Comparison of ENCODE assay signal across 19 cellular contexts in the genomic region with DNA sequence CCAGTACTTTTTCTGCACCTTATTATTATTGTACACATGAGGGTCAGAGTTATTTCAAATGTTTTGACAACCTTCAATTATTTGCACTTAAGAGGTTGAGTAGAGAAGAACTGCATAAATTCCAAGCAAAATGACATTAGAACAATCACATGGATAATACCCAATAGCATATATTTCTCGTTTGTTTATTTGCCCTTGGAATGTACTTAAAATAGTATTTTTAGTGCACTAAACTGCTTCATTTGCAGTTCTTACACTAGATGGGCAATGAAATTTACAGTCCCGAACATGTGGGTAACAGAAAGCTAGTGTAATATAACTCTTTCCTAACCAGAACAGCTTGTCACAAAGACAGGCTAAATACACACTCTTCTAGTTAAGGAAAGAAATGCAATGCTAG.
DNase-seq lines count a peak whose midpoint lies in the region; ATAC-seq and TF ChIP-seq lines count a peak whose summit lies in the region.
"Had no signal": no experiment of that assay in that cellular context is flagged by ENCODE, and none has a peak within 500 bp of the region (broad histone marks: within the 10 kb centered on the region; RNA-seq: fewer than 3 reads in every experiment).

No MANE protein-coding gene starts in this region.

- no peaks in the 10 kb centered on the region for H3K9me3 ChIP-seq in HEK293 (ENCODE audit: control insufficient read depth, insufficient read depth, low read depth, low read length)
- H3K9me3 ChIP-seq in smooth muscle cell (replicated peaks; ENCODE audit: low read depth): no peaks in the 10 kb centered on the region
- H3K9me3 ChIP-seq: Caco-2, HAP-1, Peyer's patch had no signal

- H4K20me1 ChIP-seq in smooth muscle cell (ENCODE audit: low read depth): peaks cover 5% of the 10 kb centered on the region

- H3F3A ChIP-seq in smooth muscle cell (ENCODE audit: low read depth): peaks cover 12% of the 10 kb centered on the region

- TF ChIP-seq CTCF in HEK293 (tag by site-specific recombination; IDR thresholded peaks at IDR 0.05) (no peak), choroid plexus epithelial cell (conservative IDR thresholded peaks at IDR 0.05; ENCODE audit: low read depth, low read length) (no peak), smooth muscle cell (IDR thresholded peaks at IDR 0.05; ENCODE audit: borderline replicate concordance, insufficient read depth, poor library complexity, severe bottlenecking) (no peak)

- no peak overlapping the region for H3K4me2 ChIP-seq in smooth muscle cell

- CTCF ChIA-PET in HEK293 (lab: Yijun Ruan, JAX): interaction anchor here (0.5 kb wide), 1 partner anchor 56 kb away, joined by 6 read pairs; no protein-coding TSS in a partner anchor

- H3K4me1 Mint-ChIP-seq in activated naive CD8-positive, alpha-beta T cell treated with anti-CD3 and anti-CD28 coated beads, Interleukin-2, amount 50 U/mL, for 24 hours: peaks cover 27% of the 10 kb centered on the region
- H3K4me1 Mint-ChIP-seq in activated naive CD8-positive, alpha-beta T cell treated with anti-CD3 and anti-CD28 coated beads for 36 hours: peaks cover 35% of the 10 kb centered on the region

- no peak for DNase-seq in activated naive CD8-positive, alpha-beta T cell treated with anti-CD3 and anti-CD28 coated beads, Interleukin-2, amount 50 U/mL, for 24 hours
- DNase-seq in activated naive CD8-positive, alpha-beta T cell treated with anti-CD3 and anti-CD28 coated beads for 36 hours: no peak
- DNase-seq in choroid plexus epithelial cell (ENCODE audit: low read depth) (peak; percentile 43), smooth muscle cell (lab: John Stamatoyannopoulos, UW; ENCODE audit: unreplicated experiment) (no peak), NCI-H446 (lab: John Stamatoyannopoulos, UW) (no peak), anterior cingulate cortex (lab: John Stamatoyannopoulos, UW) (no peak)
- DNase-seq: C1 segment of cervical spinal cord, Caco-2, NCI-H1436, NCI-H2029, NCI-H524, Peyer's patch had no signal

- peaks cover 11% of the 10 kb centered on the region for H3K4me1 ChIP-seq in HEK293 (ENCODE audit: control insufficient read depth, insufficient read depth, low read length)
- H3K4me1 ChIP-seq in smooth muscle cell (ENCODE audit: low read depth): peaks cover 17% of the 10 kb centered on the region

- H3K27me3 Mint-ChIP-seq in activated naive CD8-positive, alpha-beta T cell treated with anti-CD3 and anti-CD28 coated beads, Interleukin-2, amount 50 U/mL, for 24 hours: no peaks in the 10 kb centered on the region
- H3K27me3 Mint-ChIP-seq in activated naive CD8-positive, alpha-beta T cell treated with anti-CD3 and anti-CD28 coated beads for 36 hours: no peaks in the 10 kb centered on the region
- H3K27me3 Mint-ChIP-seq: IgD-negative memory B cell had no signal

- H3K9ac ChIP-seq in smooth muscle cell (ENCODE audit: low read depth): no peak overlapping the region

- 28% methylated on average over 2 of the region's 2 CpGs for WGBS in smooth muscle cell (ENCODE audit: low lambda C conversion rate)

- H2AFZ ChIP-seq in smooth muscle cell (ENCODE audit: low read depth): no peak overlapping the region

- no peak for ATAC-seq in activated naive CD8-positive, alpha-beta T cell treated with anti-CD3 and anti-CD28 coated beads, Interleukin-2, amount 50 U/mL, for 24 hours
- no peak for ATAC-seq in GM21619 (IDR thresholded peaks at IDR 0.05; ENCODE audit: unreplicated experiment)
- ATAC-seq: Right ventricle myocardium inferior had no signal

- no peak overlapping the region for H3K4me3 Mint-ChIP-seq in activated naive CD8-positive, alpha-beta T cell treated with anti-CD3 and anti-CD28 coated beads, Interleukin-2, amount 50 U/mL, for 24 hours
- H3K4me3 Mint-ChIP-seq in activated naive CD8-positive, alpha-beta T cell treated with anti-CD3 and anti-CD28 coated beads for 36 hours: no peak overlapping the region
- H3K4me3 Mint-ChIP-seq: IgD-negative memory B cell had no signal

- H3K27ac Mint-ChIP-seq in activated naive CD8-positive, alpha-beta T cell treated with anti-CD3 and anti-CD28 coated beads, Interleukin-2, amount 50 U/mL, for 24 hours: peak overlapping the region; percentile 60
- H3K27ac Mint-ChIP-seq in activated naive CD8-positive, alpha-beta T cell treated with anti-CD3 and anti-CD28 coated beads for 36 hours: no peak overlapping the region
- H3K27ac Mint-ChIP-seq: IgD-negative memory B cell had no signal

- no peaks in the 10 kb centered on the region for H3K79me2 ChIP-seq in smooth muscle cell (ENCODE audit: low read depth)

- peaks cover 4% of the 10 kb centered on the region for H3K27me3 ChIP-seq in smooth muscle cell (ENCODE audit: low read depth)
- H3K27me3 ChIP-seq: Peyer's patch had no signal

- peaks cover 20% of the 10 kb centered on the region for H3K36me3 Mint-ChIP-seq in activated naive CD8-positive, alpha-beta T cell treated with anti-CD3 and anti-CD28 coated beads, Interleukin-2, amount 50 U/mL, for 24 hours (ENCODE audit: low read depth)
- peaks cover 9% of the 10 kb centered on the region for H3K36me3 Mint-ChIP-seq in activated naive CD8-positive, alpha-beta T cell treated with anti-CD3 and anti-CD28 coated beads for 36 hours
- H3K36me3 Mint-ChIP-seq: IgD-negative memory B cell had no signal

- POLR2A ChIA-PET in HEK293 (lab: Yijun Ruan, JAX): no interaction called here

- no peaks in the 10 kb centered on the region for H3K9me3 Mint-ChIP-seq in activated naive CD8-positive, alpha-beta T cell treated with anti-CD3 and anti-CD28 coated beads, Interleukin-2, amount 50 U/mL, for 24 hours
- no peaks in the 10 kb centered on the region for H3K9me3 Mint-ChIP-seq in activated naive CD8-positive, alpha-beta T cell treated with anti-CD3 and anti-CD28 coated beads for 36 hours
- H3K9me3 Mint-ChIP-seq: IgD-negative memory B cell had no signal

- H3K4me3 ChIP-seq in HEK293 (ENCODE audit: low read depth, low read length): no peak overlapping the region
- H3K4me3 ChIP-seq in choroid plexus epithelial cell (ENCODE audit: low read depth, low read length): no peak overlapping the region
- no peak overlapping the region for H3K4me3 ChIP-seq in smooth muscle cell
- H3K4me3 ChIP-seq: HAP-1, Peyer's patch, SK-N-MC had no signal

- H3K27ac ChIP-seq in HEK293 (ENCODE audit: extremely low read depth, low read depth, low read length) (no peak overlapping the region), smooth muscle cell (ENCODE audit: low read depth) (peak overlapping the region; percentile 7)
- H3K27ac ChIP-seq: HL-60, Peyer's patch, SK-N-MC had no signal

- H3K36me3 ChIP-seq in HEK293 (ENCODE audit: control insufficient read depth in 2 of 2, insufficient read depth in 1 of 2, low read length in 2 of 2): no peaks in the 10 kb centered on the region
- H3K36me3 ChIP-seq in smooth muscle cell (ENCODE audit: low read depth): no peaks in the 10 kb centered on the region
- H3K36me3 ChIP-seq: HAP-1, Peyer's patch had no signal

TF ChIP-seq in HEK293, 187 proteins besides CTCF, POLR2A, EP300 and RAD21:
- TF ChIP-seq, protein P1, sequence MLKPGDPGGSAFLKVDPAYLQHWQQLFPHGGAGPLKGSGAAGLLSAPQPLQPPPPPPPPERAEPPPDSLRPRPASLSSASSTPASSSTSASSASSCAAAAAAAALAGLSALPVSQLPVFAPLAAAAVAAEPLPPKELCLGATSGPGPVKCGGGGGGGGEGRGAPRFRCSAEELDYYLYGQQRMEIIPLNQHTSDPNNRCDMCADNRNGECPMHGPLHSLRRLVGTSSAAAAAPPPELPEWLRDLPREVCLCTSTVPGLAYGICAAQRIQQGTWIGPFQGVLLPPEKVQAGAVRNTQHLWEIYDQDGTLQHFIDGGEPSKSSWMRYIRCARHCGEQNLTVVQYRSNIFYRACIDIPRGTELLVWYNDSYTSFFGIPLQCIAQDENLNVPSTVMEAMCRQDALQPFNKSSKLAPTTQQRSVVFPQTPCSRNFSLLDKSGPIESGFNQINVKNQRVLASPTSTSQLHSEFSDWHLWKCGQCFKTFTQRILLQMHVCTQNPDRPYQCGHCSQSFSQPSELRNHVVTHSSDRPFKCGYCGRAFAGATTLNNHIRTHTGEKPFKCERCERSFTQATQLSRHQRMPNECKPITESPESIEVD (tag by site-specific recombination; IDR thresholded peaks at IDR 0.05): peak; percentile 55
- no peak for TF ChIP-seq ZNF214 (tag by site-specific recombination; IDR thresholded peaks at IDR 0.05; ENCODE audit: borderline replicate concordance)
